1 cellular context compared by ENCODE assay signal in genomic region chr22:41857860-41858199, GRCh38.
TF ChIP-seq lines count a peak whose summit lies in the region.

No MANE protein-coding gene starts in this region.

TF ChIP-seq in WTC11, 78 proteins besides CTCF, POLR2A, EP300 and RAD21 (continued from another document):
- no peak for TF ChIP-seq SMAD4 (CRISPR knock-in tag; IDR thresholded peaks at IDR 0.05)
